ENCODE assay signal across 1 cellular context in genomic region chr20:10576411-10576810, GRCh38.
TF ChIP-seq lines count a peak whose summit lies in the region.

No MANE protein-coding gene starts in this region.

TF ChIP-seq in endothelial cell of umbilical vein, 7 proteins besides CTCF, POLR2A, EP300 and RAD21:
- no peak for TF ChIP-seq FOS (IDR thresholded peaks at IDR 0.05; ENCODE audit: borderline replicate concordance, insufficient read depth, low read length)
- no peak for TF ChIP-seq JUN (IDR thresholded peaks at IDR 0.05; ENCODE audit: borderline replicate concordance, insufficient read depth, insufficient read length, low read depth)
- TF ChIP-seq MYC (IDR thresholded peaks at IDR 0.05; ENCODE audit: low read depth, low read length) = no peak
- TF ChIP-seq POLR2AphosphoS5 (IDR thresholded peaks at IDR 0.05; ENCODE audit: insufficient read depth, low read depth, low read length) = no peak
- no peak for TF ChIP-seq EZH2 (IDR thresholded peaks at IDR 0.05; ENCODE audit: borderline replicate concordance, low read depth, low read length, severe bottlenecking)
- no peak for TF ChIP-seq GATA2 (IDR thresholded peaks at IDR 0.05; ENCODE audit: insufficient read depth, insufficient read length, low read depth, low read length)
- TF ChIP-seq MAX (IDR thresholded peaks at IDR 0.05; ENCODE audit: insufficient read depth, insufficient read length) = no peak
TF ChIP-seq in endothelial cell of umbilical vein: peak in this region for 0.
